In genomic region chr12:132471011-132471857, GRCh38 we compare ENCODE assay signal across 1 cellular context.
TF ChIP-seq lines count a peak whose summit lies in the region.

No MANE protein-coding gene starts in this region.

TF ChIP-seq in HepG2, 621 proteins besides CTCF, POLR2A, EP300 and RAD21 (continued from another document and continues in another):
- TF ChIP-seq ZBTB37 (CRISPR knock-in tag; IDR thresholded peaks at IDR 0.05) (no peak), CENPBD1 (CRISPR knock-in tag; IDR thresholded peaks at IDR 0.05; ENCODE audit: borderline replicate concordance, low read depth) (no peak), RNF2 (conservative IDR thresholded peaks at IDR 0.05; ENCODE audit: low read depth) (peak; percentile 84), ZNF878 (CRISPR knock-in tag; IDR thresholded peaks at IDR 0.05) (peak; percentile 94), ZBED4 (CRISPR knock-in tag; IDR thresholded peaks at IDR 0.05; ENCODE audit: borderline replicate concordance) (peak; percentile 20; the same call in 1 of the 2 replicates), FOSL2 (CRISPR knock-in tag; IDR thresholded peaks at IDR 0.05) (peak; percentile 94), ZKSCAN5 (CRISPR knock-in tag; IDR thresholded peaks at IDR 0.05) (no peak), ZFP90 (CRISPR knock-in tag; IDR thresholded peaks at IDR 0.05; ENCODE audit: borderline replicate concordance) (0 out of 2 replicates have a peak, but pooled peaks have one; percentile 37), ZNF430 (CRISPR knock-in tag; IDR thresholded peaks at IDR 0.05) (peak; percentile 49; the same call in 1 of the 2 replicates), HOXA3 (CRISPR knock-in tag; IDR thresholded peaks at IDR 0.05) (peak; percentile 95), TP53 (CRISPR knock-in tag; conservative IDR thresholded peaks at IDR 0.05) (0 out of 2 replicates have a peak, but pooled peaks have one; percentile 55), SP4 (CRISPR knock-in tag; IDR thresholded peaks at IDR 0.05) (peak; percentile 59; the same call in 1 of the 2 replicates), ZNF337 (CRISPR knock-in tag; IDR thresholded peaks at IDR 0.05; ENCODE audit: borderline replicate concordance, low read depth) (no peak), ZNF280D (CRISPR knock-in tag; IDR thresholded peaks at IDR 0.05) (peak; percentile 86; the same call in 1 of the 2 replicates), LBX2 (CRISPR knock-in tag; IDR thresholded peaks at IDR 0.05; ENCODE audit: borderline replicate concordance) (no peak), ZMYM3 (CRISPR knock-in tag; IDR thresholded peaks at IDR 0.05) (peak; percentile 94), NFYC (CRISPR knock-in tag; IDR thresholded peaks at IDR 0.05) (no peak), ZNF570 (CRISPR knock-in tag; IDR thresholded peaks at IDR 0.05; ENCODE audit: borderline replicate concordance) (no peak), ZNF576 (CRISPR knock-in tag; IDR thresholded peaks at IDR 0.05) (no peak), ZNF407 (CRISPR knock-in tag; IDR thresholded peaks at IDR 0.05; ENCODE audit: not compliant biosample characterization) (no peak), MEIS2 (CRISPR knock-in tag; IDR thresholded peaks at IDR 0.05) (peak; percentile 93), MTA1 (CRISPR knock-in tag; IDR thresholded peaks at IDR 0.05; ENCODE audit: borderline replicate concordance) (peak; percentile 59; the same call in 1 of the 2 replicates), MIER3 (CRISPR knock-in tag; IDR thresholded peaks at IDR 0.05; ENCODE audit: borderline replicate concordance) (no peak), ZNF501 (CRISPR knock-in tag; IDR thresholded peaks at IDR 0.05) (peak; percentile 80; the same call in 1 of the 2 replicates), HNRNPLL (IDR thresholded peaks at IDR 0.05; ENCODE audit: low read depth, low read length, poor library complexity, severe bottlenecking) (no peak), ZNF292 (CRISPR knock-in tag; IDR thresholded peaks at IDR 0.05; ENCODE audit: borderline replicate concordance, low read depth) (peak; percentile 62; the same call in 1 of the 2 replicates), ZSCAN29 (CRISPR knock-in tag; conservative IDR thresholded peaks at IDR 0.05) (no peak), SNAPC5 (CRISPR knock-in tag; IDR thresholded peaks at IDR 0.05; ENCODE audit: borderline replicate concordance) (peak; percentile 63; the same call in 1 of the 2 replicates), CBX1 (IDR thresholded peaks at IDR 0.05; ENCODE audit: low read depth) (no peak), NR3C1 (CRISPR knock-in tag; IDR thresholded peaks at IDR 0.05) (no peak), SOX13 (IDR thresholded peaks at IDR 0.05) (peak; percentile 82), SOX13 (CRISPR knock-in tag; conservative IDR thresholded peaks at IDR 0.05 in 1 of 2, IDR thresholded peaks at IDR 0.05 in 1 of 2) (peak in 1 of 2 experiments; percentile 92; a peak in 2 of 4 replicates), MED13 (CRISPR knock-in tag; IDR thresholded peaks at IDR 0.05) (no peak), FLYWCH1 (CRISPR knock-in tag; IDR thresholded peaks at IDR 0.05) (no peak), PAF1 (CRISPR knock-in tag; IDR thresholded peaks at IDR 0.05) (no peak), ZNF879 (CRISPR knock-in tag; IDR thresholded peaks at IDR 0.05) (no peak), GTF2F1 (IDR thresholded peaks at IDR 0.05; ENCODE audit: low read length) (no peak), ZNF282 (IDR thresholded peaks at IDR 0.05; ENCODE audit: partially characterized antibody) (no peak), ZNF468 (CRISPR knock-in tag; IDR thresholded peaks at IDR 0.05) (no peak), TRAFD1 (CRISPR knock-in tag; IDR thresholded peaks at IDR 0.05; ENCODE audit: borderline replicate concordance) (0 out of 2 replicates have a peak, but pooled peaks have one; percentile 38), ZNF790 (CRISPR knock-in tag; IDR thresholded peaks at IDR 0.05; ENCODE audit: borderline replicate concordance) (no peak)
